In the genomic region with DNA sequence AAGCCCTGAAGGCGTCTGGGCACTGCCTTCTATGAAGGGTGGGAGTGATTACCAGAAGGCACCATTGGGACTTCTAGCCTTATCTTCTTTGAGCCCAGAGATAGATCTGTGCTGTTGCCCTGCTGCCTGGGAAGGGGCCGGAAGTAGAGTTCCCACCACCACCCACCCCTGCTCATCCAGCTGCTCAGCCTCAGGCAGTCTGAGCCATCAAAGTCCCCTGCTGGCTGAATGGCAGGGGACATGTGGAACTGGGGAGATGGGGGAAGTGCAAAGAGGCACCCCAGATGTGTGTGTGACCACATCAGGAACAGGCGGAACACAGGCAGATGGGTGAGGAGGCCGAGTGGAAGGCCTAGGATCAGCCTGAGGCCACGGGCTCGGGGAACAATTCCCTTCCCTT, we compare ENCODE assay signal across 1 cellular context.
TF ChIP-seq lines count a peak whose summit lies in the region.

No MANE protein-coding gene starts in this region.

TF ChIP-seq in H1, 55 proteins besides CTCF, POLR2A, EP300 and RAD21:
- no peak for TF ChIP-seq TAF1 (IDR thresholded peaks at IDR 0.05; ENCODE audit: low read depth, low read length)
- TF ChIP-seq SIX5 (IDR thresholded peaks at IDR 0.05; ENCODE audit: low read depth, low read length): no peak
- no peak for TF ChIP-seq NANOG (IDR thresholded peaks at IDR 0.05; ENCODE audit: insufficient read depth, low read depth, low read length, poor library complexity, severe bottlenecking)
- TF ChIP-seq ASH2L (IDR thresholded peaks at IDR 0.05; ENCODE audit: low read length): no peak
- no peak for TF ChIP-seq SAP30 (IDR thresholded peaks at IDR 0.05; ENCODE audit: insufficient read depth, insufficient replicate concordance, low read length)
- TF ChIP-seq ZNF274 (IDR thresholded peaks at IDR 0.05; ENCODE audit: borderline replicate concordance, extremely low read depth, low read length): no peak
- no peak for TF ChIP-seq POLR2AphosphoS5 (IDR thresholded peaks at IDR 0.05; ENCODE audit: low read depth, low read length)
- no peak for TF ChIP-seq CTBP2 (IDR thresholded peaks at IDR 0.05; ENCODE audit: borderline replicate concordance, insufficient read depth, insufficient read length, low read length)
- no peak for TF ChIP-seq FOSL1 (IDR thresholded peaks at IDR 0.05; ENCODE audit: insufficient read depth, low read depth, low read length)
- TF ChIP-seq BACH1 (IDR thresholded peaks at IDR 0.05; ENCODE audit: low read length): no peak
- TF ChIP-seq, protein P1, sequence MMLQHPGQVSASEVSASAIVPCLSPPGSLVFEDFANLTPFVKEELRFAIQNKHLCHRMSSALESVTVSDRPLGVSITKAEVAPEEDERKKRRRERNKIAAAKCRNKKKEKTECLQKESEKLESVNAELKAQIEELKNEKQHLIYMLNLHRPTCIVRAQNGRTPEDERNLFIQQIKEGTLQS (IDR thresholded peaks at IDR 0.05; ENCODE audit: insufficient read depth, low read depth, low read length): no peak
- TF ChIP-seq, protein P2, sequence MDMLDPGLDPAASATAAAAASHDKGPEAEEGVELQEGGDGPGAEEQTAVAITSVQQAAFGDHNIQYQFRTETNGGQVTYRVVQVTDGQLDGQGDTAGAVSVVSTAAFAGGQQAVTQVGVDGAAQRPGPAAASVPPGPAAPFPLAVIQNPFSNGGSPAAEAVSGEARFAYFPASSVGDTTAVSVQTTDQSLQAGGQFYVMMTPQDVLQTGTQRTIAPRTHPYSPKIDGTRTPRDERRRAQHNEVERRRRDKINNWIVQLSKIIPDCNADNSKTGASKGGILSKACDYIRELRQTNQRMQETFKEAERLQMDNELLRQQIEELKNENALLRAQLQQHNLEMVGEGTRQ (IDR thresholded peaks at IDR 0.05; ENCODE audit: low read length): no peak
TF ChIP-seq in H1: peak in this region for 0.
